ENCODE assay signal across 17 cellular contexts in genomic region chr14:79530555-79530954, GRCh38.
DNase-seq lines count a peak whose midpoint lies in the region; ATAC-seq, FAIRE-seq and TF ChIP-seq lines count a peak whose summit lies in the region.
"Had no signal": no experiment of that assay in that cellular context is flagged by ENCODE, and none has a peak within 500 bp of the region (broad histone marks: within the 10 kb centered on the region; RNA-seq: fewer than 3 reads in every experiment).

No MANE protein-coding gene starts in this region.

- dilution Hi-C loops in IMR-90 (cut with HindIII; ENCODE audit: low sequenced_read_pairs, unreplicated experiment) = no loop called here

- CTCF ChIA-PET in A549 (lab: Yijun Ruan, JAX) = interaction anchor here (1.4 to 1.5 kb wide), 2 partner anchors 12 to 106 kb away, joined by 3 to 4 read pairs; no protein-coding TSS in a partner anchor
- CTCF ChIA-PET in IMR-90 (lab: Yijun Ruan, JAX) = interaction anchor here (0.8 kb wide), 1 partner anchor 13 kb away, joined by 3 read pairs; no protein-coding TSS in a partner anchor
- CTCF ChIA-PET in K562 (lab: Yijun Ruan, JAX; ENCODE audit: low intra/inter-chr PET ratio) = no interaction called here

- no peak overlapping the region for H2BK120ac ChIP-seq in IMR-90 (ENCODE audit: low read depth, low read length)

- no peak overlapping the region for H4K91ac ChIP-seq in IMR-90 (ENCODE audit: insufficient read depth, low read depth, low read length)

- WGBS in A549 (ENCODE audit: missing lambda C conversion rate) = 88% methylated on average over 1 of the region's 1 CpG
- WGBS in IMR-90 (ENCODE audit: extremely low coverage in 2 of 2, insufficient read length in 1 of 2), 2 experiments = no CpG with 5 or more reads among the region's 1 CpG
- WGBS in K562 (ENCODE audit: insufficient coverage, low coverage, missing lambda C conversion rate) = 0% methylated on average over 1 of the region's 1 CpG

- H3K36me3 ChIP-seq in IMR-90 (ENCODE audit: control insufficient read depth, insufficient read depth, low read length) (no peaks in the 10 kb centered on the region), K562 (ENCODE audit: control insufficient read depth, insufficient read depth, low read length) (no peaks in the 10 kb centered on the region)

- no peak overlapping the region for H3K56ac ChIP-seq in IMR-90 (ENCODE audit: extremely low read depth, insufficient read depth, low read length)

- no peak overlapping the region for H4K5ac ChIP-seq in IMR-90 (ENCODE audit: low read depth, low read length)

- POLR2A ChIA-PET in A549 (lab: Yijun Ruan, JAX) = no interaction called here
- POLR2A ChIA-PET in IMR-90 (lab: Charles Lee; ENCODE audit: unreplicated experiment) = no interaction called here
- POLR2A ChIA-PET in K562 (lab: Yijun Ruan, JAX) = no interaction called here

- TF ChIP-seq CTCF in A549 (IDR thresholded peaks at IDR 0.05) = no peak
- TF ChIP-seq CTCF in IMR-90 (conservative IDR thresholded peaks at IDR 0.05; ENCODE audit: low read depth, low read length) = no peak
- TF ChIP-seq CTCF in K562 (IDR thresholded peaks at IDR 0.05 in 2 of 3, conservative IDR thresholded peaks at IDR 0.05 in 1 of 3; ENCODE audit: insufficient read depth in 2 of 3, low read depth in 1 of 3, low read length in 3 of 3) = no peak
- TF ChIP-seq CTCF in CD14-positive monocyte (IDR thresholded peaks at IDR 0.05) = no peak

- no TSS peak for BruUV-seq in IMR-90 (replicated peaks; lab: Mats Ljungman, UMichigan)
- no TSS peak for BruUV-seq in K562 (replicated peaks; lab: Mats Ljungman, UMichigan)

- peaks cover 0 to 5% (median under 1%) of the 10 kb centered on the region in 7 donors for H3K9me3 Mint-ChIP-seq in CD14-positive monocyte

- no peak overlapping the region for H3K14ac ChIP-seq in IMR-90 (replicated peaks; ENCODE audit: low read depth, low read length)

- H3K27me3 ChIP-seq in IMR-90 (ENCODE audit: control insufficient read depth, insufficient read depth, low read length) (no peaks in the 10 kb centered on the region), K562 (ENCODE audit: control insufficient read depth in 2 of 2, insufficient read depth in 2 of 2, low read length in 2 of 2) (no peaks in the 10 kb centered on the region)

- DNase-seq in A549 (ENCODE audit: low read depth in 1 of 2, low spot score in 1 of 2) (no peak), IMR-90 (no peak), K562 (ENCODE audit: extremely low read depth in 1 of 4, low spot score in 3 of 4) (no peak), GM03348 (ENCODE audit: low spot score) (no peak), midbrain (lab: John Stamatoyannopoulos, UW) (no peak), CD14-positive monocyte (ENCODE audit: low spot score) (no peak)
- DNase-seq: 8988T; C1 segment of cervical spinal cord; Caco-2; CD4-positive, CD25-positive, alpha-beta regulatory T cell; CD8-positive, alpha-beta T cell; DMS79; EL; GDM1; GOT3; H7; HCEC 1CT had no signal

- no peak overlapping the region for H2AK5ac ChIP-seq in IMR-90 (ENCODE audit: low read depth, low read length)

- in situ Hi-C loops in IMR-90 (cut with MboI; ENCODE audit: low sequenced_read_pairs) (no loop called here), K562 (cut with MboI) (no loop called here)

- no peak overlapping the region for H2AK9ac ChIP-seq in IMR-90 (replicated peaks; ENCODE audit: low read depth, low read length, poor library complexity)

- no peak for TF ChIP-seq POLR2A in A549 (IDR thresholded peaks at IDR 0.05; ENCODE audit: low read length)
- no peak for TF ChIP-seq POLR2A in IMR-90 (IDR thresholded peaks at IDR 0.05; ENCODE audit: low read depth, low read length)
- no peak for TF ChIP-seq POLR2A in K562 (conservative IDR thresholded peaks at IDR 0.05)

- H2BK20ac ChIP-seq in IMR-90 (ENCODE audit: low read depth, low read length) = no peak overlapping the region

- no peak overlapping the region for H3K23ac ChIP-seq in IMR-90 (ENCODE audit: low read depth, low read length)

- FAIRE-seq in A549 (lab: Jason Lieb, UNC) (no peak), K562 (lab: Jason Lieb, UNC) (no peak)

- H2BK15ac ChIP-seq in IMR-90 (ENCODE audit: low read depth, low read length) = no peak overlapping the region

- H3K9ac ChIP-seq in IMR-90 (ENCODE audit: low read depth, low read length) = no peak overlapping the region
- no peak overlapping the region for H3K9ac ChIP-seq in K562 (ENCODE audit: insufficient read depth in 1 of 2, low read depth in 2 of 2, low read length in 2 of 2)

- H3K4me2 ChIP-seq in A549 (no peak overlapping the region), IMR-90 (ENCODE audit: low read depth, low read length) (no peak overlapping the region), K562 (ENCODE audit: insufficient read depth, low read length) (no peak overlapping the region)

- H4K20me1 ChIP-seq in IMR-90 (ENCODE audit: insufficient read depth, low read length) (no peaks in the 10 kb centered on the region), K562 (replicated peaks; ENCODE audit: control insufficient read depth, insufficient read depth, low read length) (no peaks in the 10 kb centered on the region)

- no peaks in the 10 kb centered on the region for H3K79me2 ChIP-seq in K562 (ENCODE audit: control insufficient read depth, insufficient read depth, low read length)

- H3K36me3 Mint-ChIP-seq in CD14-positive monocyte = no peaks in the 10 kb centered on the region
- H3K36me3 Mint-ChIP-seq: CD4-positive, CD25-positive, alpha-beta regulatory T cell; CD8-positive, alpha-beta T cell had no signal

- H3K9me1 ChIP-seq in IMR-90 (ENCODE audit: insufficient read depth, low read length) = no peaks in the 10 kb centered on the region
- H3K9me1 ChIP-seq in K562 (ENCODE audit: control insufficient read depth, insufficient read depth, low read length) = no peaks in the 10 kb centered on the region

- no peak overlapping the region for H3K27ac Mint-ChIP-seq in CD14-positive monocyte
- H3K27ac Mint-ChIP-seq: CD4-positive, CD25-positive, alpha-beta regulatory T cell; CD8-positive, alpha-beta T cell had no signal

- H3K9me3 ChIP-seq in A549 (no peaks in the 10 kb centered on the region), IMR-90 (ENCODE audit: control insufficient read depth, insufficient read depth, low read length) (no peaks in the 10 kb centered on the region), K562 (replicated peaks; ENCODE audit: control insufficient read depth, insufficient read depth, low read depth, low read length) (no peaks in the 10 kb centered on the region)
- H3K9me3 ChIP-seq: Caco-2 had no signal

- intact Hi-C loops in IMR-90 (cut with micrococcal nuclease) (no loop called here), K562 (cut with micrococcal nuclease) (no loop called here), CD14-positive monocyte (cut with micrococcal nuclease) (no loop called here)

- no peak overlapping the region for H3K4me3 Mint-ChIP-seq in CD14-positive monocyte
- H3K4me3 Mint-ChIP-seq: CD4-positive, CD25-positive, alpha-beta regulatory T cell; CD8-positive, alpha-beta T cell had no signal

- no peak for ATAC-seq in A549
- ATAC-seq in IMR-90 (ENCODE audit: low read depth) = no peak
- ATAC-seq in K562 = no peak
- ATAC-seq: CD8-positive, alpha-beta T cell had no signal

- H3K18ac ChIP-seq in IMR-90 (ENCODE audit: low read depth, low read length) = no peak overlapping the region

- H4K8ac ChIP-seq in IMR-90 (ENCODE audit: low read depth in 2 of 2, low read length in 2 of 2) = no peak overlapping the region

- H3K79me1 ChIP-seq in IMR-90 (ENCODE audit: low read depth in 1 of 2, low read length in 2 of 2) = no peaks in the 10 kb centered on the region

- H3K4ac ChIP-seq in IMR-90 (ENCODE audit: low read depth, low read length) = no peak overlapping the region

- TF ChIP-seq EP300 in A549 (IDR thresholded peaks at IDR 0.05) (no peak), K562 (IDR thresholded peaks at IDR 0.05; ENCODE audit: low read length) (no peak)

- H3K4me1 ChIP-seq in A549 (no peaks in the 10 kb centered on the region), IMR-90 (ENCODE audit: control insufficient read depth, insufficient read depth, low read length) (no peaks in the 10 kb centered on the region), K562 (replicated peaks in 1 of 2; ENCODE audit: control insufficient read depth in 2 of 2, insufficient read depth in 2 of 2, low read length in 2 of 2) (no peaks in the 10 kb centered on the region)
- H3K4me1 ChIP-seq: Caco-2 had no signal

- H2AFZ ChIP-seq in IMR-90 (replicated peaks; ENCODE audit: low read length, poor library complexity) (no peak overlapping the region), K562 (ENCODE audit: low read depth, low read length) (no peak overlapping the region)

- TF ChIP-seq RAD21 in A549 (conservative IDR thresholded peaks at IDR 0.05 in 1 of 2, IDR thresholded peaks at IDR 0.05 in 1 of 2) (no peak), IMR-90 (IDR thresholded peaks at IDR 0.05; ENCODE audit: low read length) (no peak), K562 (CRISPR knock-in tag; conservative IDR thresholded peaks at IDR 0.05 in 1 of 2, IDR thresholded peaks at IDR 0.05 in 1 of 2) (no peak)

- no peak overlapping the region for H3K4me3 ChIP-seq in A549
- no peak overlapping the region for H3K4me3 ChIP-seq in IMR-90 (ENCODE audit: insufficient read depth, low read depth, low read length)
- no peak overlapping the region for H3K4me3 ChIP-seq in K562

- no peak overlapping the region for H2BK5ac ChIP-seq in IMR-90 (ENCODE audit: low read depth, low read length, poor library complexity, severe bottlenecking)

- H3K4me1 Mint-ChIP-seq in CD14-positive monocyte = no peaks in the 10 kb centered on the region
- H3K4me1 Mint-ChIP-seq: CD4-positive, CD25-positive, alpha-beta regulatory T cell had no signal

- H3K27me3 Mint-ChIP-seq in CD14-positive monocyte (ENCODE audit: low read depth in 3 of 3) = no peaks in the 10 kb centered on the region
- H3K27me3 Mint-ChIP-seq: CD4-positive, CD25-positive, alpha-beta regulatory T cell had no signal

- no peak overlapping the region for H3K27ac ChIP-seq in A549
- H3K27ac ChIP-seq in IMR-90 (ENCODE audit: insufficient read depth, low read length) = no peak overlapping the region
- H3K27ac ChIP-seq in K562 (ENCODE audit: extremely low read depth, low read depth, low read length) = no peak overlapping the region

TF ChIP-seq in A549, 52 proteins besides CTCF, POLR2A, EP300 and RAD21 (continues in another document):
- TF ChIP-seq MAFK (IDR thresholded peaks at IDR 0.05; ENCODE audit: partially characterized antibody) = peak; percentile 62

TF ChIP-seq in IMR-90, 13 proteins besides CTCF, POLR2A, EP300 and RAD21:
- TF ChIP-seq RCOR1 (IDR thresholded peaks at IDR 0.05; ENCODE audit: insufficient replicate concordance, low read length) (no peak), MAFK (IDR thresholded peaks at IDR 0.05; ENCODE audit: low read depth, low read length) (0 out of 2 replicates have a peak, but pooled peaks have one; percentile 22)

TF ChIP-seq in K562, 482 proteins besides CTCF, POLR2A, EP300 and RAD21 (continues in another document):
- TF ChIP-seq TBL1XR1 (IDR thresholded peaks at IDR 0.05; ENCODE audit: low read length in 2 of 2) = no peak
- TF ChIP-seq KHSRP (IDR thresholded peaks at IDR 0.05) = no peak
- no peak for TF ChIP-seq PRPF4 (IDR thresholded peaks at IDR 0.05; ENCODE audit: insufficient read depth, low read depth, low read length, poor library complexity, severe bottlenecking)

Comparison
In these comparisons a context has a peak if more than half of its experiments do, and no peak if none do; other contexts are left out.
1. Of the 35 proteins assayed by ChIP-seq in both K562 and A549: peak only in K562: none; only in A549: none; in both: MAFK; in neither: 34.